Comparison of ENCODE assay signal across 14 cellular contexts in genomic region chr7:148711191-148712102, GRCh38. TPM values are rescaled to one million over a fixed set of nuclear protein-coding genes. Genes with fewer than 3 reads are reported as not detected.
DNase-seq lines count a peak whose midpoint lies in the region; ATAC-seq and TF ChIP-seq lines count a peak whose summit lies in the region.
"Had no signal": no experiment of that assay in that cellular context is flagged by ENCODE, and none has a peak within 500 bp of the region (broad histone marks: within the 10 kb centered on the region; RNA-seq: fewer than 3 reads in every experiment).

No MANE protein-coding gene starts in this region.

- peaks cover 10% of the 10 kb centered on the region for H3F3A ChIP-seq in smooth muscle cell (ENCODE audit: low read depth)

- peaks cover 7% of the 10 kb centered on the region for H3K4me1 ChIP-seq in mammary epithelial cell (ENCODE audit: insufficient read depth, low read length)
- peaks cover 14% of the 10 kb centered on the region for H3K4me1 ChIP-seq in smooth muscle cell (ENCODE audit: low read depth)

- 87% methylated on average over 14 of the region's 16 CpGs for WGBS in mammary epithelial cell (ENCODE audit: low coverage, missing lambda C conversion rate)
- WGBS in smooth muscle cell (ENCODE audit: low lambda C conversion rate): 94% methylated on average over 16 of the region's 16 CpGs

- H3K36me3 ChIP-seq in mammary epithelial cell (ENCODE audit: insufficient read depth, low read length) (no peaks in the 10 kb centered on the region), smooth muscle cell (ENCODE audit: low read depth) (no peaks in the 10 kb centered on the region)
- H3K36me3 ChIP-seq: heart left ventricle, lower lobe of right lung had no signal

- H2AFZ ChIP-seq in mammary epithelial cell (ENCODE audit: low read depth, low read length): no peak overlapping the region
- H2AFZ ChIP-seq in smooth muscle cell (ENCODE audit: low read depth): no peak overlapping the region
- H2AFZ ChIP-seq: parathyroid adenoma had no signal

- dilution Hi-C loops in mammary epithelial cell (cut with HindIII; ENCODE audit: low sequenced_read_pairs): no loop called here

- H3K9me3 ChIP-seq in mammary epithelial cell (replicated peaks; ENCODE audit: insufficient read depth, low read length) (no peaks in the 10 kb centered on the region), T-helper 17 cell (ENCODE audit: control insufficient read depth, low read length, poor library complexity, severe bottlenecking) (no peaks in the 10 kb centered on the region), smooth muscle cell (replicated peaks; ENCODE audit: low read depth) (no peaks in the 10 kb centered on the region)
- H3K9me3 ChIP-seq: heart left ventricle, lower lobe of right lung had no signal

- no TSS peak for BruUV-seq in MCF 10A (replicated peaks; lab: Mats Ljungman, UMichigan)
- BruUV-seq in mammary epithelial cell (replicated peaks; lab: Mats Ljungman, UMichigan): no TSS peak

- CTCF ChIA-PET in MCF 10A (lab: Yijun Ruan, JAX): interaction anchor here (0.7 to 1.6 kb wide), 8 partner anchors 8 to 1077 kb away, joined by 3 to 6 read pairs (median 3); no protein-coding TSS in a partner anchor
- CTCF ChIA-PET in mammary epithelial cell (lab: Charles Lee; ENCODE audit: low non-redundant PET): interaction anchor here (0.6 kb wide), 1 partner anchor 138 kb away, joined by 11 read pairs; no protein-coding TSS in a partner anchor

- H3K9ac ChIP-seq in mammary epithelial cell (ENCODE audit: insufficient read depth, low read length): no peak overlapping the region
- H3K9ac ChIP-seq in smooth muscle cell (ENCODE audit: low read depth): no peak overlapping the region
- H3K9ac ChIP-seq: parathyroid adenoma had no signal

- H3K4me3 ChIP-seq in mammary epithelial cell (replicated peaks in 1 of 3; ENCODE audit: insufficient read depth in 1 of 3, low read depth in 2 of 3, low read length in 3 of 3): no peak overlapping the region
- no peak overlapping the region for H3K4me3 ChIP-seq in smooth muscle cell
- H3K4me3 ChIP-seq: heart left ventricle, lower lobe of right lung had no signal

- H3K4me3 Mint-ChIP-seq in MCF 10A (ENCODE audit: unreplicated experiment) (no peak overlapping the region), T-helper 17 cell (peak overlapping the region; percentile 69)

- intact Hi-C loops in MCF 10A (cut with micrococcal nuclease) (no loop called here), mammary epithelial cell (cut with micrococcal nuclease) (no loop called here), sciatic nerve (cut with DNase I) (no loop called here)

- peaks cover 12% of the 10 kb centered on the region for H4K20me1 ChIP-seq in mammary epithelial cell (ENCODE audit: insufficient read depth, low read length)
- H4K20me1 ChIP-seq in smooth muscle cell (ENCODE audit: low read depth): peaks cover 100% of the 10 kb centered on the region

- H3K27me3 ChIP-seq in mammary epithelial cell (ENCODE audit: insufficient read depth, low read length) (no peaks in the 10 kb centered on the region), smooth muscle cell (ENCODE audit: low read depth) (no peaks in the 10 kb centered on the region)
- H3K27me3 ChIP-seq: heart left ventricle had no signal

- POLR2A ChIA-PET in MCF 10A (lab: Yijun Ruan, JAX): interaction anchor here (0.8 to 2.9 kb wide), 4 partner anchors 8 to 230 kb away, joined by 3 to 23 read pairs (median 8); partner anchors contain the start of gene CUL1

- peaks cover 100% of the 10 kb centered on the region for H3K79me2 ChIP-seq in mammary epithelial cell (ENCODE audit: insufficient read depth, low read length)
- peaks cover 100% of the 10 kb centered on the region for H3K79me2 ChIP-seq in smooth muscle cell (ENCODE audit: low read depth)

- H3K36me3 Mint-ChIP-seq in MCF 10A (ENCODE audit: insufficient read depth, unreplicated experiment): peaks cover 8% of the 10 kb centered on the region
- H3K36me3 Mint-ChIP-seq in T-helper 17 cell (ENCODE audit: low read depth): no peaks in the 10 kb centered on the region

- DNase-seq in MCF 10A (ENCODE audit: unreplicated experiment): no peak
- DNase-seq in mammary epithelial cell: no peak
- no peak for DNase-seq in T-helper 17 cell
- no peak for DNase-seq in smooth muscle cell (lab: John Stamatoyannopoulos, UW; ENCODE audit: unreplicated experiment)
- DNase-seq in kidney glomerular epithelial cell (lab: John Stamatoyannopoulos, UW): no peak
- no peak for DNase-seq in sciatic nerve (ENCODE audit: low spot score)
- DNase-seq: heart left ventricle, KBM-7, lower lobe of right lung, NCI-H2081, T-helper 9 cell had no signal

- no peaks in the 10 kb centered on the region for H3K9me3 Mint-ChIP-seq in MCF 10A (ENCODE audit: unreplicated experiment)

- H3K27me3 Mint-ChIP-seq in MCF 10A (ENCODE audit: insufficient read depth, unreplicated experiment): no peaks in the 10 kb centered on the region
- no peaks in the 10 kb centered on the region for H3K27me3 Mint-ChIP-seq in T-helper 17 cell

- H3K27ac Mint-ChIP-seq in MCF 10A (ENCODE audit: low read depth, unreplicated experiment): peak overlapping the region; percentile 26
- H3K27ac Mint-ChIP-seq in T-helper 17 cell: peak overlapping the region; percentile 72

- H3K27ac ChIP-seq in mammary epithelial cell (ENCODE audit: insufficient read depth, low read depth, low read length): no peak overlapping the region
- peak overlapping the region; percentile 37 for H3K27ac ChIP-seq in smooth muscle cell (ENCODE audit: low read depth)
- H3K27ac ChIP-seq: heart left ventricle, lower lobe of right lung, parathyroid adenoma had no signal

- in situ Hi-C loops in mammary epithelial cell (cut with MboI; ENCODE audit: low sequenced_read_pairs in 2 of 2): no loop called here

- TF ChIP-seq CTCF in MCF 10A (IDR thresholded peaks at IDR 0.05; ENCODE audit: unreplicated experiment) (no peak), mammary epithelial cell (conservative IDR thresholded peaks at IDR 0.05 in 1 of 2, IDR thresholded peaks at IDR 0.05 in 1 of 2; ENCODE audit: extremely low read depth in 1 of 2, insufficient read depth in 1 of 2, low read depth in 1 of 2, low read length in 2 of 2) (no peak), smooth muscle cell (IDR thresholded peaks at IDR 0.05; ENCODE audit: borderline replicate concordance, insufficient read depth, poor library complexity, severe bottlenecking) (no peak)

- no peak overlapping the region for H3K4me2 ChIP-seq in mammary epithelial cell (ENCODE audit: insufficient read depth, low read depth, low read length)
- no peak overlapping the region for H3K4me2 ChIP-seq in smooth muscle cell

- H3K4me1 Mint-ChIP-seq in MCF 10A (ENCODE audit: insufficient read depth, unreplicated experiment) (peaks cover 40% of the 10 kb centered on the region), T-helper 17 cell (peaks cover 58% of the 10 kb centered on the region)

- ATAC-seq in HG02884 (IDR thresholded peaks at IDR 0.05; ENCODE audit: unreplicated experiment): peak; percentile 44
- ATAC-seq in T-helper 17 cell: peak; percentile 35
- no peak for ATAC-seq in GM21576 (IDR thresholded peaks at IDR 0.05; ENCODE audit: unreplicated experiment)
- no peak for ATAC-seq in sciatic nerve

RNA-seq across cellular contexts. Expression of gene CUL1, which starts 12.7 kb away (rescaled TPM):
- 41.2 and 49.2 TPM in 2 replicates for total RNA-seq in MCF 10A (2022)
- total RNA-seq in mammary epithelial cell: 10 to 100 TPM; 53.5 to 54.9 TPM
- 47.8 TPM for polyA plus RNA-seq in mammary epithelial cell
- polyA minus RNA-seq in mammary epithelial cell: 38.9 TPM
- total RNA-seq in T-helper 17 cell: 10 to 100 TPM; 39.7 to 41.4 TPM
- total RNA-seq in smooth muscle cell: 44.8 and 58.1 TPM in 2 replicates
- 34.3 and 38.2 TPM in 2 replicates for polyA plus RNA-seq in smooth muscle cell
- 40.4 TPM for total RNA-seq in sciatic nerve

Comparison
In these comparisons a context has a peak if more than half of its experiments do, and no peak if none do; other contexts are left out.
1. ATAC-seq: peak in HG02884 (single experiment) and T-helper 17 cell (single experiment); none in GM21576 (single experiment) and sciatic nerve (single experiment).